In genomic region chr13:47027797-47028437, GRCh38 we compare ENCODE assay signal across 19 cellular contexts.
"Had no signal": no experiment of that assay in that cellular context is flagged by ENCODE, and none has a peak within 500 bp of the region (broad histone marks: within the 10 kb centered on the region; RNA-seq: fewer than 3 reads in every experiment).

No MANE protein-coding gene starts in this region.

- H3K4me3 ChIP-seq: esophagus muscularis mucosa, lower lobe of right lung, stomach, testis, upper lobe of left lung had no signal

- H3K36me3 ChIP-seq: esophagus muscularis mucosa, lower lobe of right lung, stomach, upper lobe of left lung had no signal

- H3K9me3 ChIP-seq: esophagus muscularis mucosa, lower lobe of right lung, stomach, testis, upper lobe of left lung had no signal

- DNase-seq: activated CD4-positive, alpha-beta T cell treated with anti-CD3 and anti-CD28 coated beads, Interleukin-2, amount 10 ng/mL, durations not matched to agents 7 days and 5 days; activated CD8-positive, alpha-beta memory T cell treated with anti-CD3 and anti-CD28 coated beads, Interleukin-2, amount 50 U/mL, for 48 hours; activated effector memory CD4-positive, alpha-beta T cell treated with Interleukin-2 at 50 U/mL for 16 hours; activated naive CD4-positive, alpha-beta T cell treated with anti-CD3 and anti-CD28 coated beads, Interleukin-2, amount 10 ng/mL, durations not matched to agents 7 days and 5 days; activated naive CD8-positive, alpha-beta T cell treated with anti-CD3 and anti-CD28 coated beads, Interleukin-2, amount 50 U/mL, for 24 hours; activated T-cell treated with anti-CD3 and anti-CD28 coated beads, Interleukin-2, amount 50 U/mL, for 48 hours; aorta; dermis blood vessel endothelial cell; effector memory CD4-positive, alpha-beta T cell; left cardiac atrium; lower lobe of right lung; naive B cell; stimulated activated CD4-positive, alpha-beta T cell treated with anti-CD3 and anti-CD28 coated beads, Interleukin-4, amount 100 ng/mL, for 24 hours; stomach; T-helper 1 cell; T-helper 9 cell; testis; upper lobe of left lung had no signal

- H3K27me3 ChIP-seq: esophagus muscularis mucosa, stomach, testis, upper lobe of left lung had no signal

- H3K4me1 ChIP-seq: lower lobe of right lung, stomach, upper lobe of left lung had no signal

- H3K27ac ChIP-seq: esophagus muscularis mucosa, lower lobe of right lung, stomach, testis, upper lobe of left lung had no signal
